ENCODE assay signal across 16 cellular contexts in genomic region chr14:92481386-92481785, GRCh38. TPM values are rescaled to one million over a fixed set of nuclear protein-coding genes. Genes with fewer than 3 reads are reported as not detected.
DNase-seq lines count a peak whose midpoint lies in the region; ATAC-seq, FAIRE-seq and TF ChIP-seq lines count a peak whose summit lies in the region.
"Had no signal": no experiment of that assay in that cellular context is flagged by ENCODE, and none has a peak within 500 bp of the region (broad histone marks: within the 10 kb centered on the region; RNA-seq: fewer than 3 reads in every experiment).

No MANE protein-coding gene starts in this region.

- no peak for TF ChIP-seq POLR2A in endothelial cell of umbilical vein (IDR thresholded peaks at IDR 0.05; ENCODE audit: low read depth, low read length)

- FAIRE-seq in endothelial cell of umbilical vein (lab: Jason Lieb, UNC): no peak

- H3K27ac Mint-ChIP-seq in Caco-2 (ENCODE audit: unreplicated experiment): no peak overlapping the region
- H3K27ac Mint-ChIP-seq: activated CD4-positive, alpha-beta T cell treated with anti-CD3 and anti-CD28 coated beads for 36 hours; CD8-positive, alpha-beta T cell; T-cell had no signal

- H3K4me2 ChIP-seq in PC-3 (ENCODE audit: low read length): no peak overlapping the region
- H3K4me2 ChIP-seq in endothelial cell of umbilical vein (ENCODE audit: insufficient read depth, low read length): no peak overlapping the region
- H3K4me2 ChIP-seq in osteoblast (ENCODE audit: insufficient read depth, low read length): no peak overlapping the region

- intact Hi-C loops in PC-3 (cut with micrococcal nuclease): no loop called here
- intact Hi-C loops in endothelial cell of umbilical vein (cut with micrococcal nuclease): no loop called here
- intact Hi-C loops in Caco-2 (cut with micrococcal nuclease; ENCODE audit: unreplicated experiment): no loop called here

- no peaks in the 10 kb centered on the region for H3F3A ChIP-seq in PC-3 (ENCODE audit: low read length, unreplicated experiment)

- H4K20me1 ChIP-seq in PC-3 (ENCODE audit: low read length): no peaks in the 10 kb centered on the region
- H4K20me1 ChIP-seq in endothelial cell of umbilical vein (replicated peaks; ENCODE audit: control insufficient read depth, extremely low read depth, insufficient read depth, low read length): no peaks in the 10 kb centered on the region
- H4K20me1 ChIP-seq in osteoblast (ENCODE audit: insufficient read depth, low read length): no peaks in the 10 kb centered on the region

- no peaks in the 10 kb centered on the region for H3K4me1 ChIP-seq in PC-3 (ENCODE audit: insufficient read depth, low read length)
- no peaks in the 10 kb centered on the region for H3K4me1 ChIP-seq in endothelial cell of umbilical vein (ENCODE audit: control insufficient read depth, extremely low read depth, insufficient read depth, low read length)
- H3K4me1 ChIP-seq in osteoblast (ENCODE audit: insufficient read depth, low read length): no peaks in the 10 kb centered on the region
- no peaks in the 10 kb centered on the region for H3K4me1 ChIP-seq in Caco-2
- H3K4me1 ChIP-seq: ascending aorta, psoas muscle had no signal

- H3K36me3 ChIP-seq in BJ (ENCODE audit: control insufficient read depth, insufficient read depth, low read length): no peaks in the 10 kb centered on the region
- no peaks in the 10 kb centered on the region for H3K36me3 ChIP-seq in PC-3 (ENCODE audit: low read depth, low read length)
- H3K36me3 ChIP-seq in endothelial cell of umbilical vein (ENCODE audit: control insufficient read depth in 2 of 2, extremely low read depth in 1 of 2, insufficient read depth in 2 of 2, low read length in 2 of 2): no peaks in the 10 kb centered on the region
- no peaks in the 10 kb centered on the region for H3K36me3 ChIP-seq in osteoblast (ENCODE audit: insufficient read depth, low read length)
- H3K36me3 ChIP-seq in Caco-2 (ENCODE audit: control insufficient read depth, insufficient read depth, low read length): no peaks in the 10 kb centered on the region
- H3K36me3 ChIP-seq: ascending aorta had no signal

- no peaks in the 10 kb centered on the region for H3K9me2 ChIP-seq in PC-3 (replicated peaks; ENCODE audit: low read length)

- H3K4me3 Mint-ChIP-seq in Caco-2 (ENCODE audit: unreplicated experiment): no peak overlapping the region
- H3K4me3 Mint-ChIP-seq: activated CD4-positive, alpha-beta T cell treated with anti-CD3 and anti-CD28 coated beads for 36 hours; CD8-positive, alpha-beta T cell; T-cell had no signal

- H3K27me3 Mint-ChIP-seq in Caco-2 (ENCODE audit: insufficient read depth, unreplicated experiment): no peaks in the 10 kb centered on the region

- CTCF ChIA-PET in BJ (lab: Yijun Ruan, JAX): interaction anchor here (0.9 to 1.7 kb wide), 5 partner anchors 9 to 303 kb away, joined by 3 to 6 read pairs (median 3); no protein-coding TSS in a partner anchor
- CTCF ChIA-PET in PC-3 (lab: Charles Lee): no interaction called here
- CTCF ChIA-PET in endothelial cell of umbilical vein (lab: Charles Lee): interaction anchor here (0.7 to 2.0 kb wide), 4 partner anchors 9 to 205 kb away, joined by 3 to 7 read pairs (median 4); no protein-coding TSS in a partner anchor
- CTCF ChIA-PET in Caco-2 (lab: Charles Lee): interaction anchor here (0.6 kb wide), 1 partner anchor 63 kb away, joined by 4 read pairs; no protein-coding TSS in a partner anchor

- dilution Hi-C loops in endothelial cell of umbilical vein (cut with MboI; ENCODE audit: extremely low pct_ligation_motif_present, low sequenced_read_pairs): no loop called here

- BruUV-seq in PC-3 (replicated peaks; lab: Mats Ljungman, UMichigan) (no TSS peak), endothelial cell of umbilical vein (replicated peaks; lab: Mats Ljungman, UMichigan) (no TSS peak), Caco-2 (replicated peaks; lab: Mats Ljungman, UMichigan) (no TSS peak)

- in situ Hi-C loops in G401 (cut with HindIII; ENCODE audit: low sequenced_read_pairs): no loop called here

- DNase-seq in BJ (ENCODE audit: low read depth): no peak
- no peak for DNase-seq in PC-3
- peak; percentile 19 for DNase-seq in endothelial cell of umbilical vein (ENCODE audit: low read depth, low spot score)
- DNase-seq in osteoblast (ENCODE audit: insufficient read length, low spot score, missing footprints): peak; percentile 75
- DNase-seq in G401 (ENCODE audit: low spot score): no peak
- DNase-seq in GM20000 (ENCODE audit: low spot score): no peak
- DNase-seq in OCI-M1 (lab: John Stamatoyannopoulos, UW): no peak
- DNase-seq in Caco-2: no peak
- DNase-seq: activated CD4-positive, alpha-beta T cell treated with anti-CD3 and anti-CD28 coated beads for 36 hours; mucosa of descending colon; psoas muscle; stimulated activated CD4-positive, alpha-beta T cell treated with anti-CD3 and anti-CD28 coated beads, Interleukin-4, amount 100 ng/mL, for 4 hours; stimulated activated naive CD8-positive, alpha-beta T cell treated with anti-CD3 and anti-CD28 coated beads, Interleukin-15, Interleukin-2, amounts not matched to agents 100 U/mL and 50 U/mL, for 24 hours; T-cell had no signal

- no peaks in the 10 kb centered on the region for H3K9me1 ChIP-seq in endothelial cell of umbilical vein (replicated peaks; ENCODE audit: control insufficient read depth, extremely low read depth, insufficient read depth, low read length)

- H3K9me3 Mint-ChIP-seq in Caco-2 (ENCODE audit: unreplicated experiment): no peaks in the 10 kb centered on the region

- TF ChIP-seq CTCF in BJ (IDR thresholded peaks at IDR 0.05; ENCODE audit: insufficient read depth, low read depth, low read length) (peak; percentile 57), PC-3 (conservative IDR thresholded peaks at IDR 0.05; ENCODE audit: low read depth, low read length) (peak; percentile 32; the same call in 1 of the 2 replicates), endothelial cell of umbilical vein (IDR thresholded peaks at IDR 0.05; ENCODE audit: extremely low read depth in 1 of 2, insufficient read depth in 1 of 2, low read depth in 1 of 2, low read length in 2 of 2) (peak in 1 of 2 donors; percentile 33), osteoblast (IDR thresholded peaks at IDR 0.05; ENCODE audit: extremely low read depth, low read depth, low read length) (peak; percentile 49), GM20000 (IDR thresholded peaks at IDR 0.05; ENCODE audit: extremely low read depth, missing control alignments) (no peak), Caco-2 (IDR thresholded peaks at IDR 0.05; ENCODE audit: insufficient read depth in 1 of 2, low read depth in 1 of 2, low read length in 1 of 2, severe bottlenecking in 1 of 2, unreplicated experiment in 1 of 2) (peak in 1 of 2 experiments; percentile 20)

- no peaks in the 10 kb centered on the region for H3K4me1 Mint-ChIP-seq in Caco-2 (ENCODE audit: low read depth, unreplicated experiment)
- H3K4me1 Mint-ChIP-seq: activated CD4-positive, alpha-beta T cell treated with anti-CD3 and anti-CD28 coated beads for 36 hours; T-cell had no signal

- H3K9me3 ChIP-seq in PC-3 (ENCODE audit: low read length) (no peaks in the 10 kb centered on the region), endothelial cell of umbilical vein (replicated peaks; ENCODE audit: control insufficient read depth, insufficient read depth, low read length) (no peaks in the 10 kb centered on the region), osteoblast (ENCODE audit: low read depth, low read length) (no peaks in the 10 kb centered on the region), Caco-2 (0 out of 2 replicates have a peak, but pooled peaks cover 5% of the 10 kb centered on the region)
- H3K9me3 ChIP-seq: ascending aorta, mucosa of descending colon, psoas muscle had no signal

- no peak overlapping the region for H3K9ac ChIP-seq in PC-3 (ENCODE audit: low read length)
- no peak overlapping the region for H3K9ac ChIP-seq in endothelial cell of umbilical vein (replicated peaks; ENCODE audit: extremely low read depth, insufficient read depth, low read length)

- POLR2A ChIA-PET in BJ (lab: Charles Lee): no interaction called here
- POLR2A ChIA-PET in PC-3 (lab: Charles Lee; ENCODE audit: unreplicated experiment): no interaction called here
- POLR2A ChIA-PET in endothelial cell of umbilical vein (lab: Charles Lee): no interaction called here
- POLR2A ChIA-PET in Caco-2 (lab: Charles Lee): no interaction called here

- no peaks in the 10 kb centered on the region for H3K36me3 Mint-ChIP-seq in Caco-2 (ENCODE audit: insufficient read depth, unreplicated experiment)
- H3K36me3 Mint-ChIP-seq: CD8-positive, alpha-beta T cell; T-cell had no signal

- H3K4me3 ChIP-seq in BJ (ENCODE audit: low read depth, low read length) (no peak overlapping the region), PC-3 (ENCODE audit: low read length) (no peak overlapping the region), endothelial cell of umbilical vein (replicated peaks in 1 of 3; ENCODE audit: insufficient read depth in 1 of 3, low read depth in 1 of 3, low read length in 3 of 3) (no peak overlapping the region), osteoblast (ENCODE audit: insufficient read depth, low read length) (no peak overlapping the region), Caco-2 (ENCODE audit: low read depth, low read length) (no peak overlapping the region)
- H3K4me3 ChIP-seq: ascending aorta, mucosa of descending colon, psoas muscle had no signal

- H3K79me2 ChIP-seq in PC-3 (ENCODE audit: low read length) (no peaks in the 10 kb centered on the region), endothelial cell of umbilical vein (ENCODE audit: control insufficient read depth, insufficient read depth, low read length) (no peaks in the 10 kb centered on the region), osteoblast (ENCODE audit: insufficient read depth, low read length) (no peaks in the 10 kb centered on the region)

- ATAC-seq in PC-3: no peak
- ATAC-seq: activated CD4-positive, alpha-beta T cell treated with anti-CD3 and anti-CD28 coated beads for 36 hours; CD8-positive, alpha-beta T cell; mucosa of descending colon; psoas muscle; stimulated activated naive CD8-positive, alpha-beta T cell treated with anti-CD3 and anti-CD28 coated beads, Interleukin-15, Interleukin-2, amounts not matched to agents 100 U/mL and 50 U/mL, for 24 hours; T-cell had no signal

- H2AFZ ChIP-seq in PC-3 (ENCODE audit: low read length) (0 out of 2 replicates have a peak overlapping the region, but pooled peaks have one; percentile 6), endothelial cell of umbilical vein (ENCODE audit: low read depth, low read length) (no peak overlapping the region), osteoblast (ENCODE audit: low read length) (no peak overlapping the region)

- H3K27ac ChIP-seq in PC-3 (ENCODE audit: low read length) (no peak overlapping the region), endothelial cell of umbilical vein (ENCODE audit: insufficient read depth, low read depth, low read length) (no peak overlapping the region), osteoblast (ENCODE audit: low read depth, low read length) (no peak overlapping the region)
- H3K27ac ChIP-seq: psoas muscle had no signal

- H3K27me3 ChIP-seq in BJ (ENCODE audit: control insufficient read depth, insufficient read depth, low read length): 0 out of 2 replicates have a peak, but pooled peaks cover 5% of the 10 kb centered on the region
- H3K27me3 ChIP-seq in PC-3 (ENCODE audit: low read length): no peaks in the 10 kb centered on the region
- H3K27me3 ChIP-seq in endothelial cell of umbilical vein (ENCODE audit: control insufficient read depth in 2 of 2, insufficient read depth in 2 of 2, low read length in 2 of 2): peaks cover 4 to 9% of the 10 kb centered on the region in 2 experiments
- H3K27me3 ChIP-seq in osteoblast (ENCODE audit: insufficient read depth, low read length): peaks cover 10% of the 10 kb centered on the region
- H3K27me3 ChIP-seq in Caco-2 (replicated peaks; ENCODE audit: control insufficient read depth, insufficient read depth, low read length): no peaks in the 10 kb centered on the region; the same call in 1 of the 2 replicates
- H3K27me3 ChIP-seq: ascending aorta had no signal

RNA-seq across cellular contexts. Expression of gene RIN3, which starts 32.2 kb away (rescaled TPM):
- polyA plus RNA-seq in BJ (2011; rRNA removed) (4.3 and 8.2 TPM in 2 replicates), endothelial cell of umbilical vein (5.1 and 5.8 TPM in 2 replicates)
- polyA minus RNA-seq in BJ (2011; rRNA and poly(A)+ RNA removed): 7.9 and 14.6 TPM in 2 replicates
- total RNA-seq in PC-3 (2014; rRNA removed) (4.8 and 6.2 TPM in 2 replicates), endothelial cell of umbilical vein (20.8 and 29.5 TPM in 2 replicates), osteoblast (7.6 and 10.3 TPM in 2 replicates), Caco-2 (2022) (18.4 and 20.7 TPM in 2 replicates)
- polyA plus RNA-seq in endothelial cell of umbilical vein (2011; cell fraction: cytosol; rRNA removed): 6.3 and 8.4 TPM in 2 replicates
- 8.8 and 10.4 TPM in 2 replicates for polyA plus RNA-seq in endothelial cell of umbilical vein (2011; cell fraction: nucleus; rRNA removed)
- 11.8 and 12.4 TPM in 2 replicates for polyA plus RNA-seq in endothelial cell of umbilical vein (2012)
- polyA minus RNA-seq in endothelial cell of umbilical vein: 10.6 and 13.4 TPM in 2 replicates
- polyA minus RNA-seq in endothelial cell of umbilical vein (2011; cell fraction: cytosol; rRNA and poly(A)+ RNA removed): not detected
- polyA minus RNA-seq in endothelial cell of umbilical vein (2011; cell fraction: nucleus; rRNA and poly(A)+ RNA removed): 15.2 and 18.2 TPM in 2 replicates
- 0.18 and 0.85 TPM in 2 replicates for total RNA-seq in G401 (2014; rRNA removed; shearing (Covaris generic))

Comparison
In these comparisons a context has a peak if more than half of its experiments do, and no peak if none do; other contexts are left out.
1. DNase-seq: peak in endothelial cell of umbilical vein (single experiment) and osteoblast (single experiment); none in BJ (single experiment), PC-3 (single experiment), G401 (single experiment), GM20000 (single experiment), OCI-M1 (single experiment) and Caco-2 (0 of 2).